In genomic region chr6:43948527-43949450, GRCh38 we compare ENCODE assay signal across 23 cellular contexts.
DNase-seq lines count a peak whose midpoint lies in the region; ATAC-seq, FAIRE-seq and TF ChIP-seq lines count a peak whose summit lies in the region.
"Had no signal": no experiment of that assay in that cellular context is flagged by ENCODE, and none has a peak within 500 bp of the region (broad histone marks: within the 10 kb centered on the region; RNA-seq: fewer than 3 reads in every experiment).

No MANE protein-coding gene starts in this region.

- H4K20me1 ChIP-seq in osteoblast (ENCODE audit: insufficient read depth, low read length) (no peaks in the 10 kb centered on the region), Karpas-422 (ENCODE audit: insufficient read depth, low read depth, low read length) (peaks cover 3% of the 10 kb centered on the region; the same call in 1 of the 2 replicates)

- H3K4me1 ChIP-seq in osteoblast (ENCODE audit: insufficient read depth, low read length) (no peaks in the 10 kb centered on the region), Karpas-422 (ENCODE audit: low read length) (no peaks in the 10 kb centered on the region)
- H3K4me1 ChIP-seq: A549, left lung had no signal

- no peaks in the 10 kb centered on the region for H3K9me3 ChIP-seq in osteoblast (ENCODE audit: low read depth, low read length)
- H3K9me3 ChIP-seq in Karpas-422 (ENCODE audit: low read length) = no peaks in the 10 kb centered on the region
- H3K9me3 ChIP-seq: psoas muscle had no signal

- no peak for FAIRE-seq in GM12892 (lab: Jason Lieb, UNC)
- FAIRE-seq: A549 had no signal

- TF ChIP-seq POLR2A in GM12892 (IDR thresholded peaks at IDR 0.05; ENCODE audit: low read depth, low read length) = no peak

- no peaks in the 10 kb centered on the region for H3K4me1 Mint-ChIP-seq in activated T-cell treated with anti-CD3 and anti-CD28 coated beads, Interleukin-2, amount 50 U/mL, for 24 hours (ENCODE audit: low read depth)
- no peaks in the 10 kb centered on the region for H3K4me1 Mint-ChIP-seq in activated T-cell treated with anti-CD3 and anti-CD28 coated beads, Interleukin-2, amount 50 U/mL, for 4 hours (ENCODE audit: low read depth)
- H3K4me1 Mint-ChIP-seq: activated CD4-positive, alpha-beta T cell treated with anti-CD3 and anti-CD28 coated beads for 36 hours; naive thymus-derived CD8-positive, alpha-beta T cell had no signal

- no peak for ATAC-seq in activated T-cell treated with anti-CD3 and anti-CD28 coated beads, Interleukin-2, amount 50 U/mL, for 4 hours
- ATAC-seq: A549; activated CD4-positive, alpha-beta T cell treated with anti-CD3 and anti-CD28 coated beads for 36 hours; CD8-positive, alpha-beta T cell; left lung; naive thymus-derived CD8-positive, alpha-beta T cell; psoas muscle; T-helper 17 cell had no signal

- DNase-seq in activated T-cell treated with anti-CD3 and anti-CD28 coated beads, Interleukin-2, amount 50 U/mL, for 24 hours = peak; percentile 6
- DNase-seq in activated T-cell treated with anti-CD3 and anti-CD28 coated beads, Interleukin-2, amount 50 U/mL, for 4 hours = no peak
- peak; percentile 36 for DNase-seq in MV-4-11 (lab: John Stamatoyannopoulos, UW)
- DNase-seq in coronary artery (ENCODE audit: low spot score) = peak; percentile 50
- DNase-seq in osteoblast (ENCODE audit: insufficient read length, low spot score, missing footprints) = peak; percentile 46
- no peak for DNase-seq in GM12892 (ENCODE audit: insufficient read length)
- no peak for DNase-seq in Karpas-422
- no peak for DNase-seq in substantia nigra (lab: John Stamatoyannopoulos, UW)
- DNase-seq: activated CD4-positive, alpha-beta T cell treated with anti-CD3 and anti-CD28 coated beads for 36 hours; amniotic stem cell; CD8-positive, alpha-beta T cell; HCEC 1CT; hypothalamus; Kasumi-1; left lung; NCI-H187 treated with DMSO at 0.1 percent for 48 hours; NCI-H526; psoas muscle had no signal

- H3K4me2 ChIP-seq in osteoblast (ENCODE audit: insufficient read depth, low read length) (no peak overlapping the region), Karpas-422 (ENCODE audit: low read depth, low read length, poor library complexity, severe bottlenecking) (no peak overlapping the region)
- H3K4me2 ChIP-seq: A549 had no signal

- TF ChIP-seq CTCF in coronary artery (IDR thresholded peaks at IDR 0.05) (no peak), osteoblast (IDR thresholded peaks at IDR 0.05; ENCODE audit: extremely low read depth, low read depth, low read length) (no peak)

- peaks cover 19% of the 10 kb centered on the region for H3K9me3 Mint-ChIP-seq in activated T-cell treated with anti-CD3 and anti-CD28 coated beads, Interleukin-2, amount 50 U/mL, for 24 hours
- H3K9me3 Mint-ChIP-seq in activated T-cell treated with anti-CD3 and anti-CD28 coated beads, Interleukin-2, amount 50 U/mL, for 4 hours = peaks cover 20% of the 10 kb centered on the region
- H3K9me3 Mint-ChIP-seq: dendritic cell treated with granulocyte-macrophage colony-stimulating factor and Interleukin-4, amounts not matched to agents 40 ng/mL and 50 ng/mL, for 4 days had no signal

- no peaks in the 10 kb centered on the region for H3K36me3 Mint-ChIP-seq in activated T-cell treated with anti-CD3 and anti-CD28 coated beads, Interleukin-2, amount 50 U/mL, for 24 hours (ENCODE audit: low read depth)
- no peaks in the 10 kb centered on the region for H3K36me3 Mint-ChIP-seq in activated T-cell treated with anti-CD3 and anti-CD28 coated beads, Interleukin-2, amount 50 U/mL, for 4 hours (ENCODE audit: insufficient read depth)
- H3K36me3 Mint-ChIP-seq: CD8-positive, alpha-beta T cell had no signal

- H3K27ac ChIP-seq in coronary artery (no peak overlapping the region), osteoblast (ENCODE audit: low read depth, low read length) (no peak overlapping the region), Karpas-422 (ENCODE audit: low read length) (no peak overlapping the region), substantia nigra (ENCODE audit: low read depth, low read length, poor library complexity, severe bottlenecking) (no peak overlapping the region)
- H3K27ac ChIP-seq: A549, left lung, Peyer's patch, psoas muscle had no signal

- no peak overlapping the region for H3K4me3 ChIP-seq in coronary artery
- no peak overlapping the region for H3K4me3 ChIP-seq in osteoblast (ENCODE audit: insufficient read depth, low read length)
- no peak overlapping the region for H3K4me3 ChIP-seq in Karpas-422 (ENCODE audit: low read length)
- H3K4me3 ChIP-seq: A549, left lung, Peyer's patch, psoas muscle had no signal

- H3K27me3 ChIP-seq in osteoblast (ENCODE audit: insufficient read depth, low read length) (no peaks in the 10 kb centered on the region), Karpas-422 (ENCODE audit: low read length) (no peaks in the 10 kb centered on the region)
- H3K27me3 ChIP-seq: left lung, Peyer's patch had no signal

- H2AFZ ChIP-seq in osteoblast (ENCODE audit: low read length) = no peak overlapping the region
- no peak overlapping the region for H2AFZ ChIP-seq in Karpas-422 (ENCODE audit: low read length)

- H3K79me2 ChIP-seq in osteoblast (ENCODE audit: insufficient read depth, low read length) (no peaks in the 10 kb centered on the region), Karpas-422 (ENCODE audit: low read length) (no peaks in the 10 kb centered on the region)

- no peak overlapping the region for H3K9ac ChIP-seq in Karpas-422 (ENCODE audit: low read length)

- peaks cover 5% of the 10 kb centered on the region for H3K27me3 Mint-ChIP-seq in activated T-cell treated with anti-CD3 and anti-CD28 coated beads, Interleukin-2, amount 50 U/mL, for 24 hours
- H3K27me3 Mint-ChIP-seq in activated T-cell treated with anti-CD3 and anti-CD28 coated beads, Interleukin-2, amount 50 U/mL, for 4 hours (ENCODE audit: low read depth) = peaks cover 7% of the 10 kb centered on the region
- H3K27me3 Mint-ChIP-seq: activated CD4-positive, alpha-beta T cell treated with anti-CD3 and anti-CD28 coated beads for 36 hours had no signal

- no peak overlapping the region for H3K27ac Mint-ChIP-seq in activated T-cell treated with anti-CD3 and anti-CD28 coated beads, Interleukin-2, amount 50 U/mL, for 24 hours
- H3K27ac Mint-ChIP-seq: activated CD4-positive, alpha-beta T cell treated with anti-CD3 and anti-CD28 coated beads for 36 hours; CD8-positive, alpha-beta T cell; dendritic cell treated with granulocyte-macrophage colony-stimulating factor and Interleukin-4, amounts not matched to agents 40 ng/mL and 50 ng/mL, for 4 days; T-helper 17 cell had no signal

- H3K36me3 ChIP-seq in osteoblast (ENCODE audit: insufficient read depth, low read length) (no peaks in the 10 kb centered on the region), Karpas-422 (ENCODE audit: insufficient read depth, low read length) (no peaks in the 10 kb centered on the region)
- H3K36me3 ChIP-seq: left lung, Peyer's patch had no signal

- H3K9me2 ChIP-seq in Karpas-422 (replicated peaks; ENCODE audit: insufficient read depth, low read length) = no peaks in the 10 kb centered on the region

- H3K4me3 Mint-ChIP-seq in activated T-cell treated with anti-CD3 and anti-CD28 coated beads, Interleukin-2, amount 50 U/mL, for 24 hours = no peak overlapping the region
- H3K4me3 Mint-ChIP-seq in activated T-cell treated with anti-CD3 and anti-CD28 coated beads, Interleukin-2, amount 50 U/mL, for 4 hours = no peak overlapping the region
- H3K4me3 Mint-ChIP-seq: activated CD4-positive, alpha-beta T cell treated with anti-CD3 and anti-CD28 coated beads for 36 hours; CD8-positive, alpha-beta T cell; dendritic cell treated with granulocyte-macrophage colony-stimulating factor and Interleukin-4, amounts not matched to agents 40 ng/mL and 50 ng/mL, for 4 days; naive thymus-derived CD8-positive, alpha-beta T cell; T-helper 17 cell had no signal

Comparison
In these comparisons a context has a peak if more than half of its experiments do, and no peak if none do; other contexts are left out.
1. DNase-seq: peak in activated T-cell treated with anti-CD3 and anti-CD28 coated beads, Interleukin-2, amount 50 U/mL, for 24 hours (single experiment), MV-4-11 (single experiment), coronary artery (single experiment) and osteoblast (single experiment); none in activated T-cell treated with anti-CD3 and anti-CD28 coated beads, Interleukin-2, amount 50 U/mL, for 4 hours (single experiment), GM12892 (single experiment), Karpas-422 (single experiment) and substantia nigra (0 of 49).